ENCODE assay signal across 11 cellular contexts in the genomic region with DNA sequence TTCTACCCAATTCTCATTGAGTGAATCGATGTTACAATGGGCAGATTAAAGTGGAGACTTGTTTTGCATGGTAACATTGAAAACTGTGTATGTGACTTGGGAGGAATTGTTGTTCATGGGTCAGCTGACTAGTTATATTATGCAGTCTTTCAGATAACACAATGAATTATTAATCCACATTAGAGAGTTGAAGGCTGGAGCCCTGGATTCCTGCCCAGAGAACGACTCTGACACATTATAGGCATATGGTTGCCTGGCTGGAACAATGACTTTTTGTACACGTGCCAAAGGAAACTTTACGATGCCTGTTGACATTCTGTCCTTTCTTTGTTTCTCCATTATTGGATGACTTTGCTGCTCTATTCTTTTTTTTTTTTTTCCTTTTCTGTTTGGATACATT. TPM values are rescaled to one million over a fixed set of nuclear protein-coding genes. Genes with fewer than 3 reads are reported as not detected.
DNase-seq lines count a peak whose midpoint lies in the region; ATAC-seq, FAIRE-seq and TF ChIP-seq lines count a peak whose summit lies in the region.
"Had no signal": no experiment of that assay in that cellular context is flagged by ENCODE, and none has a peak within 500 bp of the region (broad histone marks: within the 10 kb centered on the region; RNA-seq: fewer than 3 reads in every experiment).

No MANE protein-coding gene starts in this region.

- TF ChIP-seq CTCF in Peyer's patch (IDR thresholded peaks at IDR 0.05) = no peak

- ATAC-seq in esophagus mucosa (peak; percentile 61), GM21529 (IDR thresholded peaks at IDR 0.05; ENCODE audit: unreplicated experiment) (no peak), HG03097 (IDR thresholded peaks at IDR 0.05; ENCODE audit: low FRiP score, unreplicated experiment) (no peak)

- H3K27me3 ChIP-seq in Peyer's patch = no peaks in the 10 kb centered on the region

- peaks cover 0 to 6% (median 0%) of the 10 kb centered on the region in 4 donors for H3K4me1 ChIP-seq in Peyer's patch

- no peak for FAIRE-seq in RCC 7860 (lab: Jason Lieb, UNC)
- FAIRE-seq: islet of Langerhans had no signal

- peak; percentile 37 for DNase-seq in LoVo (ENCODE audit: low spot score)
- DNase-seq in Peyer's patch = peak in 2 of 3 donors; percentile 69 to 88
- DNase-seq in renal cortical epithelial cell (ENCODE audit: low read depth) = peak; percentile 41
- DNase-seq in RCC 7860 (ENCODE audit: low spot score) = no peak
- DNase-seq in DMS114 treated with DMSO at 0.1 percent for 48 hours (lab: John Stamatoyannopoulos, UW; ENCODE audit: unreplicated experiment) = no peak
- DNase-seq: GDM1, OCI-M1 had no signal

- no peak overlapping the region for H3K4me3 ChIP-seq in Peyer's patch

- H3K27ac ChIP-seq in Peyer's patch = peak overlapping the region in 2 of 4 donors; percentile 10 to 57

- no peaks in the 10 kb centered on the region for H3K36me3 ChIP-seq in Peyer's patch

- TF ChIP-seq POLR2A in Peyer's patch (IDR thresholded peaks at IDR 0.05) = no peak

- H3K9me3 ChIP-seq in Peyer's patch = no peaks in the 10 kb centered on the region

RNA-seq across cellular contexts. Expression of a gene that starts 52.3 kb away (rescaled TPM):
- total RNA-seq in Peyer's patch (10 to 100 TPM in 3 of 4 donors, not detected in 1; 10.6 to 23.1 (median 11.4) TPM), esophagus mucosa (not detected), renal cortical epithelial cell (not detected in 2 replicates)

Comparison
In these comparisons a context has a peak if more than half of its experiments do, and no peak if none do; other contexts are left out.
1. DNase-seq: peak in LoVo (single experiment), Peyer's patch (2 of 3) and renal cortical epithelial cell (single experiment); none in RCC 7860 (single experiment) and DMS114 treated with DMSO at 0.1 percent for 48 hours (single experiment).